Comparison of ENCODE assay signal across 13 cellular contexts in genomic region chr1:93000751-93001175, GRCh38. TPM values are rescaled to one million over a fixed set of nuclear protein-coding genes. Genes with fewer than 3 reads are reported as not detected.
DNase-seq lines count a peak whose midpoint lies in the region; ATAC-seq and TF ChIP-seq lines count a peak whose summit lies in the region.
"Had no signal": no experiment of that assay in that cellular context is flagged by ENCODE, and none has a peak within 500 bp of the region (broad histone marks: within the 10 kb centered on the region; RNA-seq: fewer than 3 reads in every experiment).

No MANE protein-coding gene starts in this region.

- TF ChIP-seq CTCF in mucosa of descending colon (IDR thresholded peaks at IDR 0.05) = no peak

- no peaks in the 10 kb centered on the region for H3K36me3 ChIP-seq in SJCRH30
- H3K36me3 ChIP-seq in mucosa of descending colon (ENCODE audit: low read depth) = no peaks in the 10 kb centered on the region
- H3K36me3 ChIP-seq: BLaER1 had no signal

- intact Hi-C loops in mucosa of descending colon (cut with DNase I, micrococcal nuclease) = no loop called here

- H3K4me3 ChIP-seq in SJCRH30 (no peak overlapping the region), mucosa of descending colon (no peak overlapping the region)
- H3K4me3 ChIP-seq: BLaER1 had no signal

- peak; percentile 57 for ATAC-seq in HG03066 (IDR thresholded peaks at IDR 0.05; ENCODE audit: low read depth, unreplicated experiment)
- no peak for ATAC-seq in GM19463 (IDR thresholded peaks at IDR 0.05; ENCODE audit: unreplicated experiment)
- no peak for ATAC-seq in mucosa of descending colon
- ATAC-seq in HG03139 (IDR thresholded peaks at IDR 0.05; ENCODE audit: unreplicated experiment) = no peak

- H3K4me1 ChIP-seq in SJCRH30 (peaks cover 15% of the 10 kb centered on the region), mucosa of descending colon (ENCODE audit: low read depth) (peaks cover 6% of the 10 kb centered on the region)

- H3K27me3 ChIP-seq in SJCRH30 = no peaks in the 10 kb centered on the region
- H3K27me3 ChIP-seq: BLaER1 had no signal

- H3K27ac ChIP-seq in SJCRH30 = no peak overlapping the region
- H3K27ac ChIP-seq: BLaER1 had no signal

- DNase-seq in DMS79 (lab: John Stamatoyannopoulos, UW) (peak; percentile 12), SJCRH30 (peak; percentile 15 to 66), iris pigment epithelial cell (ENCODE audit: low read depth) (peak; percentile 52), mucosa of descending colon (no peak), AML-193 (lab: John Stamatoyannopoulos, UW) (no peak)
- DNase-seq: activated CD4-positive, alpha-beta memory T cell treated with anti-CD3 and anti-CD28 coated beads, Interleukin-2, amount 10 ng/mL, durations not matched to agents 7 days and 5 days; activated naive CD4-positive, alpha-beta T cell; right cardiac atrium; T-helper 9 cell had no signal

- no peaks in the 10 kb centered on the region for H3K9me3 ChIP-seq in SJCRH30 (replicated peaks)
- no peaks in the 10 kb centered on the region for H3K9me3 ChIP-seq in mucosa of descending colon
- H3K9me3 ChIP-seq: BLaER1 had no signal

RNA-seq across cellular contexts. Expression of gene DIPK1A, which starts 39.5 kb away (rescaled TPM):
- 9.6 and 9.8 TPM in 2 replicates for total RNA-seq in SJCRH30 (2014; rRNA removed; shearing (Covaris generic))
- 10 to 100 TPM in 2 of 3 donors, 1 to 10 TPM in 1; 7.6 to 20.4 (median 12.8) TPM for total RNA-seq in mucosa of descending colon

Comparison
In these comparisons a context has a peak if more than half of its experiments do, and no peak if none do; other contexts are left out.
1. DNase-seq: peak in DMS79 (single experiment), SJCRH30 (2 of 2) and iris pigment epithelial cell (single experiment); none in mucosa of descending colon (0 of 3) and AML-193 (0 of 2).